ENCODE assay signal across 1 cellular context in genomic region chr9:88583901-88584596, GRCh38.
TF ChIP-seq lines count a peak whose summit lies in the region.

No MANE protein-coding gene starts in this region.

TF ChIP-seq in HepG2, 621 proteins besides CTCF, POLR2A, EP300 and RAD21 (continued from another document):
- TF ChIP-seq ZNF740 (CRISPR knock-in tag; IDR thresholded peaks at IDR 0.05) (no peak), ZNF800 (CRISPR knock-in tag; IDR thresholded peaks at IDR 0.05) (no peak), ZNF563 (CRISPR knock-in tag; IDR thresholded peaks at IDR 0.05) (no peak), TMF1 (CRISPR knock-in tag; IDR thresholded peaks at IDR 0.05; ENCODE audit: low read depth) (no peak), REXO4 (CRISPR knock-in tag; IDR thresholded peaks at IDR 0.05; ENCODE audit: borderline replicate concordance) (no peak), ZFAT (CRISPR knock-in tag; conservative IDR thresholded peaks at IDR 0.05) (no peak), ZNF609 (CRISPR knock-in tag; IDR thresholded peaks at IDR 0.05; ENCODE audit: borderline replicate concordance) (no peak)
